1 cellular context compared by ENCODE assay signal in genomic region chr4:38667005-38667771, GRCh38.
TF ChIP-seq lines count a peak whose summit lies in the region.

No MANE protein-coding gene starts in this region.

TF ChIP-seq in WTC11, 78 proteins besides CTCF, POLR2A, EP300 and RAD21 (continued from another document and continues in another):
- TF ChIP-seq FOXP4 (CRISPR knock-in tag; IDR thresholded peaks at IDR 0.05) = no peak; the same call in 1 of the 2 replicates
- no peak for TF ChIP-seq CBFB (CRISPR knock-in tag; IDR thresholded peaks at IDR 0.05; ENCODE audit: low read depth)
- no peak for TF ChIP-seq ZNF232 (CRISPR knock-in tag; IDR thresholded peaks at IDR 0.05)
- TF ChIP-seq ZNF671 (CRISPR knock-in tag; IDR thresholded peaks at IDR 0.05) = no peak
- peak; percentile 96 for TF ChIP-seq GABPB1 (CRISPR knock-in tag; IDR thresholded peaks at IDR 0.05)
- TF ChIP-seq ZNF532 (CRISPR knock-in tag; IDR thresholded peaks at IDR 0.05; ENCODE audit: borderline replicate concordance) = 0 out of 2 replicates have a peak, but pooled peaks have one; percentile 30
- TF ChIP-seq ZSCAN18 (CRISPR knock-in tag; IDR thresholded peaks at IDR 0.05) = no peak
- no peak for TF ChIP-seq FOXP1 (CRISPR knock-in tag; IDR thresholded peaks at IDR 0.05; ENCODE audit: borderline replicate concordance)
- 0 out of 2 replicates have a peak, but pooled peaks have one; percentile 47 for TF ChIP-seq ZNF425 (CRISPR knock-in tag; conservative IDR thresholded peaks at IDR 0.05)
- no peak for TF ChIP-seq AR (CRISPR knock-in tag; IDR thresholded peaks at IDR 0.05)
- TF ChIP-seq FOXJ3 (CRISPR knock-in tag; IDR thresholded peaks at IDR 0.05; ENCODE audit: borderline replicate concordance) = no peak
- no peak for TF ChIP-seq CREM (CRISPR knock-in tag; IDR thresholded peaks at IDR 0.05)
- TF ChIP-seq IRF1 (CRISPR knock-in tag; IDR thresholded peaks at IDR 0.05) = no peak
- no peak for TF ChIP-seq STAT6 (CRISPR knock-in tag; conservative IDR thresholded peaks at IDR 0.05; ENCODE audit: low read depth)
- no peak for TF ChIP-seq ZNF121 (CRISPR knock-in tag; IDR thresholded peaks at IDR 0.05)
- TF ChIP-seq ARID4B (CRISPR knock-in tag; IDR thresholded peaks at IDR 0.05; ENCODE audit: borderline replicate concordance) = no peak
- no peak for TF ChIP-seq JAZF1 (CRISPR knock-in tag; IDR thresholded peaks at IDR 0.05)
- TF ChIP-seq PRRX2 (CRISPR knock-in tag; IDR thresholded peaks at IDR 0.05) = no peak
- TF ChIP-seq RORB (CRISPR knock-in tag; IDR thresholded peaks at IDR 0.05) = no peak
- no peak for TF ChIP-seq PREB (CRISPR knock-in tag; IDR thresholded peaks at IDR 0.05; ENCODE audit: borderline replicate concordance)
- TF ChIP-seq ZBTB43 (CRISPR knock-in tag; IDR thresholded peaks at IDR 0.05) = 0 out of 2 replicates have a peak, but pooled peaks have one; percentile 41
- TF ChIP-seq ETV6 (CRISPR knock-in tag; IDR thresholded peaks at IDR 0.05) = 0 out of 2 replicates have a peak, but pooled peaks have one; percentile 63
- TF ChIP-seq FOXK1 (CRISPR knock-in tag; IDR thresholded peaks at IDR 0.05) = peak; percentile 62; the same call in 1 of the 2 replicates
- TF ChIP-seq E2F1 (CRISPR knock-in tag; IDR thresholded peaks at IDR 0.05) = no peak
